In the genomic region with DNA sequence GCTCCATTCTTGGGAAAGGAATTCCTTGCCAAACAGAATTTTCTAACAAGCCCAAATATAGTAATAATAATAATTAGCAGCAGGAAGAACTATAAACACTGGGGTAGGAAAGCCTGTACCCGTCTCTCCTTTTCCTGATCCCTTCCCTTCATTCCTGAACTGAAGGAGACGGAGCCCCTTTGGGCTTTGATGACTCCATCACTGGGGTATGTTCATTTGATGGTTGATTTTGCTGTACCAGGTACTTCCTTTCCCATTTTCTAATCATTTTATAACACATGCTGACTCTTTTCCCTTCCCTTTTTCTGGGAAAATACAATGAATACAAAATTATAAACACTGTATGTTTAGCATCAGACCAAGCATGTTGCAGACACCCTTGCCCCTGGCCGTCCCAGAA, we compare ENCODE assay signal across 17 cellular contexts. TPM values are rescaled to one million over a fixed set of nuclear protein-coding genes. Genes with fewer than 3 reads are reported as not detected.
DNase-seq lines count a peak whose midpoint lies in the region; ATAC-seq, FAIRE-seq and TF ChIP-seq lines count a peak whose summit lies in the region.
"Had no signal": no experiment of that assay in that cellular context is flagged by ENCODE, and none has a peak within 500 bp of the region (broad histone marks: within the 10 kb centered on the region; RNA-seq: fewer than 3 reads in every experiment).

No MANE protein-coding gene starts in this region.

- DNase-seq in EL (peak; percentile 40), NCI-H226 (peak; percentile 55), keratinocyte (ENCODE audit: low read depth, low spot score) (no peak), retinal pigment epithelial cell (ENCODE audit: low read depth) (peak; percentile 67), posterior cingulate gyrus (no peak), PC-3 (no peak), GM19239 (ENCODE audit: insufficient read length, low spot score) (no peak)
- DNase-seq: AML-193; MV-4-11; NCI-H1417; NCI-H187 treated with DMSO at 0.1 percent for 48 hours; NCI-H69; NK-92 treated with Interleukin-12 subunit alpha and Interleukin-12 subunit beta, amount 100 ng/mL, for 24 hours; OCI-M1 had no signal

- no peaks in the 10 kb centered on the region for H3K36me3 ChIP-seq in keratinocyte (ENCODE audit: control insufficient read depth in 2 of 2, extremely low read depth in 1 of 2, insufficient read depth in 2 of 2, low read length in 2 of 2)
- H3K36me3 ChIP-seq in PC-3 (ENCODE audit: low read depth, low read length), result no peaks in the 10 kb centered on the region

- BruUV-seq in PC-3 (replicated peaks; lab: Mats Ljungman, UMichigan), result no TSS peak

- FAIRE-seq in keratinocyte (lab: Jason Lieb, UNC), result no peak
- no peak for FAIRE-seq in GM19239 (lab: Jason Lieb, UNC)
- FAIRE-seq: K562 had no signal

- H2AFZ ChIP-seq in keratinocyte (ENCODE audit: control insufficient read depth, low read length), result peak overlapping the region; percentile 23
- H2AFZ ChIP-seq in PC-3 (ENCODE audit: low read length), result no peak overlapping the region
- H2AFZ ChIP-seq: GM23338 had no signal

- CTCF ChIA-PET in PC-3 (lab: Charles Lee), result no interaction called here

- peaks cover 4% of the 10 kb centered on the region for H3F3A ChIP-seq in PC-3 (ENCODE audit: low read length, unreplicated experiment)

- peaks cover 2% of the 10 kb centered on the region for H4K20me1 ChIP-seq in keratinocyte (ENCODE audit: control insufficient read depth, extremely low read depth, insufficient read depth, low read length)
- H4K20me1 ChIP-seq in PC-3 (ENCODE audit: low read length), result peaks cover 8% of the 10 kb centered on the region

- no peaks in the 10 kb centered on the region for H3K9me1 ChIP-seq in keratinocyte (ENCODE audit: control insufficient read depth, extremely low read depth, insufficient read depth, low read length)

- H3K4me2 ChIP-seq in keratinocyte (ENCODE audit: control insufficient read depth, extremely low read depth, insufficient read depth, low read depth, low read length), result peak overlapping the region; percentile 9
- H3K4me2 ChIP-seq in PC-3 (ENCODE audit: low read length), result no peak overlapping the region
- H3K4me2 ChIP-seq: GM23338 had no signal

- no peak for ATAC-seq in PC-3
- ATAC-seq: GM23338, K562 had no signal

- no peaks in the 10 kb centered on the region for H3K9me3 ChIP-seq in keratinocyte (ENCODE audit: control insufficient read depth, low read depth, low read length)
- no peaks in the 10 kb centered on the region for H3K9me3 ChIP-seq in PC-3 (ENCODE audit: low read length)
- H3K9me3 ChIP-seq: SJSA1 had no signal

- dilution Hi-C loops in keratinocyte (cut with MboI; ENCODE audit: extremely low pct_ligation_motif_present, low sequenced_read_pairs), result no loop called here

- H3K4me3 ChIP-seq in keratinocyte (ENCODE audit: control insufficient read depth in 2 of 3, extremely low read depth in 1 of 3, insufficient read depth in 2 of 3, low read depth in 1 of 3, low read length in 3 of 3) (no peak overlapping the region), retinal pigment epithelial cell (ENCODE audit: low read length) (no peak overlapping the region), PC-3 (ENCODE audit: low read length) (no peak overlapping the region)
- H3K4me3 ChIP-seq: GM23338, K562, SJSA1 had no signal

- H3K4me1 ChIP-seq in keratinocyte (ENCODE audit: control insufficient read depth, extremely low read depth, insufficient read depth, low read length) (peaks cover 33% of the 10 kb centered on the region), PC-3 (ENCODE audit: insufficient read depth, low read length) (peaks cover 21% of the 10 kb centered on the region)

- no peaks in the 10 kb centered on the region for H3K9me2 ChIP-seq in PC-3 (replicated peaks; ENCODE audit: low read length)

- intact Hi-C loops in posterior cingulate gyrus (cut with DNase I), result no loop called here
- intact Hi-C loops in PC-3 (cut with micrococcal nuclease), result no loop called here

- H3K79me2 ChIP-seq in keratinocyte (ENCODE audit: control insufficient read depth, insufficient read depth, low read length) (peaks cover 9% of the 10 kb centered on the region), PC-3 (ENCODE audit: low read length) (peaks cover 10% of the 10 kb centered on the region)

- no peaks in the 10 kb centered on the region for H3K27me3 ChIP-seq in keratinocyte (ENCODE audit: control insufficient read depth, extremely low read depth, insufficient read depth, low read length)
- no peaks in the 10 kb centered on the region for H3K27me3 ChIP-seq in PC-3 (ENCODE audit: low read length)
- H3K27me3 ChIP-seq: SJSA1 had no signal

- H3K27ac ChIP-seq in keratinocyte (ENCODE audit: control insufficient read depth, insufficient read depth, low read length), result no peak overlapping the region
- no peak overlapping the region for H3K27ac ChIP-seq in PC-3 (ENCODE audit: low read length)
- H3K27ac ChIP-seq: SJSA1 had no signal

- POLR2A ChIA-PET in PC-3 (lab: Charles Lee; ENCODE audit: unreplicated experiment), result no interaction called here

- TF ChIP-seq CTCF in keratinocyte (optimal IDR thresholded peaks at IDR 0.05 in 1 of 3, IDR thresholded peaks at IDR 0.05 in 1 of 3, conservative IDR thresholded peaks at IDR 0.05 in 1 of 3; ENCODE audit: extremely low read depth in 1 of 3, insufficient read depth in 2 of 3, low read length in 3 of 3) (no peak), retinal pigment epithelial cell (conservative IDR thresholded peaks at IDR 0.05; ENCODE audit: low read depth, low read length) (no peak), PC-3 (conservative IDR thresholded peaks at IDR 0.05; ENCODE audit: low read depth, low read length) (no peak)

- no peak overlapping the region for H3K9ac ChIP-seq in keratinocyte (ENCODE audit: control insufficient read depth, extremely low read depth, insufficient read depth, low read length)
- no peak overlapping the region for H3K9ac ChIP-seq in PC-3 (ENCODE audit: low read length)

RNA-seq across cellular contexts. Expression of a gene that starts 3.6 kb away (rescaled TPM):
- 19.7 to 29.8 TPM (median 27.0 TPM) in 3 replicates for polyA plus RNA-seq in keratinocyte
- polyA plus RNA-seq in keratinocyte (2011; ENCODE audit: low read depth), result 23.3 TPM
- 16.1 and 28.6 TPM in 2 replicates for polyA plus RNA-seq in keratinocyte (2011; cell fraction: cytosol; rRNA removed)
- polyA plus RNA-seq in keratinocyte (2011; cell fraction: nucleus; rRNA removed), result 35.0 and 41.8 TPM in 2 replicates
- 21.3 and 21.9 TPM in 2 replicates for polyA plus RNA-seq in keratinocyte (2012; ENCODE audit: low replicate concordance)
- 18.8 to 39.6 TPM (median 26.1 TPM) in 3 replicates for polyA minus RNA-seq in keratinocyte
- polyA minus RNA-seq in keratinocyte (2011; cell fraction: cytosol; rRNA and poly(A)+ RNA removed), result 17.8 TPM
- 30.0 and 53.4 TPM in 2 replicates for polyA minus RNA-seq in keratinocyte (2011; cell fraction: nucleus; rRNA and poly(A)+ RNA removed)
- 22.2 and 23.4 TPM in 2 replicates for total RNA-seq in PC-3 (2014; rRNA removed)

Comparison
In these comparisons a context has a peak if more than half of its experiments do, and no peak if none do; other contexts are left out.
1. DNase-seq: peak in EL (single experiment), NCI-H226 (single experiment) and retinal pigment epithelial cell (single experiment); none in keratinocyte (single experiment), posterior cingulate gyrus (0 of 10), PC-3 (single experiment) and GM19239 (single experiment).